8 cellular contexts compared by ENCODE assay signal in the genomic region with DNA sequence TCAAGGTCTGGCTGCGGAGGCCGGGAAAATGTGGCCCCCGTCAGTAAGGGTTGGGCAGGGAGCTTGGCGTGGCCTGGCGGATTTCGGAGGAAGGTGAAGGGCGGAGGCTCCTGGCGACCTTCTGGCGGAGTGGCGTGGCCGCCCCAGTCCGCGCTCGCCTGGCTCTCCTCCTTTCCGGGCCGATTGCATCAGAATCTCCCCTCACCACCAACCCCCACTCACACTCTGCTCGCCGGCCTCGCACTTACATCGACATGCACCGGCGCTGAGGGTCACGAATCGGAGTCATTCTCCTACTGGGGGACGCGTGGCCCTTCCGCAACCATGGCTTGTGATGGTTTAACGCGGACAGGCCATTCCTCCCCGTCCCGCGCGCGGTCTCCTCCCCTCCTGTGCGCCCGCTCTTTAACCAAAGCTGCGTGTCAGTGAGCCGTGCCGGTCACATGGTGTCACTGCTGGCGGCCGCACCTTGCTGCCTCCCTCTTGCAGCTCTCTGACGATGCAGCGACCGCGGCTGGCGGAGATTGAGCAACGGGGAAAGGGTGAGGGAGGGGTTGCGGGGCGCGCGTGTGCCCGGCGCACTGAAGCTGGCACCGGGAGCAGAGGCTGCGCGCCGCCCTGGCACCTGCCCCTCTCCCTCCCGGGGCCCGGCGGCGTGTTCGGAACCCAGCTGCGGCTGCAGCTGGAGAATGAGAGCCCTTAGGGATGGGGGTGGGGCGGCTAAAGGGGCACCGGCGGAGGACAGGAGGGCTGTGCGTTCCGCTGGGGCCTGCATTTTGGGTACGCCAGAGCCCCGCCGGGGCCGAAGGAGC. TPM values are rescaled to one million over a fixed set of nuclear protein-coding genes. Genes with fewer than 3 reads are reported as not detected.
DNase-seq lines count a peak whose midpoint lies in the region; ATAC-seq and FAIRE-seq lines count a peak whose summit lies in the region.

A gene (minus strand): TSS at position 427 of the 812 bp plus-strand sequence. CDS start 29,243 bp downstream, outside the sequence.

- H3K9me3 Mint-ChIP-seq in activated CD8-positive, alpha-beta T cell treated with anti-CD3 and anti-CD28 coated beads, Interleukin-2, amount 10 ng/mL, durations not matched to agents 7 days and 5 days (ENCODE audit: insufficient read depth) = no peaks in the 10 kb centered on the region
- H3K9me3 Mint-ChIP-seq in effector memory CD8-positive, alpha-beta T cell = no peaks in the 10 kb centered on the region

- FAIRE-seq in GM19239 (lab: Jason Lieb, UNC) = peak; percentile 87

- H3K9ac ChIP-seq in BLaER1 = peak within 1 kb of the TSS; percentile 99

- peak within 1 kb of the TSS; percentile 93 for H3K4me3 ChIP-seq in BLaER1

- H3K36me3 ChIP-seq in BLaER1 = peaks cover 5% of the 10 kb centered on the region; the same call in 1 of the 2 replicates

- H4K20me1 ChIP-seq in BLaER1 = peaks cover 31% of the 10 kb centered on the region

- H3K4me3 Mint-ChIP-seq in activated CD8-positive, alpha-beta T cell treated with anti-CD3 and anti-CD28 coated beads, Interleukin-2, amount 10 ng/mL, durations not matched to agents 7 days and 5 days = no peak within 1 kb of the TSS
- H3K4me3 Mint-ChIP-seq in effector memory CD8-positive, alpha-beta T cell = no peak within 1 kb of the TSS

- no peaks in the 10 kb centered on the region for H3K27me3 ChIP-seq in BLaER1

- CTCF ChIA-PET in activated CD8-positive, alpha-beta T cell treated with anti-CD3 and anti-CD28 coated beads, Interleukin-2, amount 10 ng/mL, durations not matched to agents 7 days and 5 days (lab: Charles Lee) = interaction anchor here (1.2 to 4.2 kb wide), 9 partner anchors 21 to 715 kb away, joined by 3 to 31 read pairs (median 8); no protein-coding TSS in a partner anchor

- peaks cover 39% of the 10 kb centered on the region for H3K4me1 ChIP-seq in BLaER1

- H3K4me2 ChIP-seq in BLaER1 = peak within 1 kb of the TSS; percentile 92

- DNase-seq in GM19239 (ENCODE audit: insufficient read length, low spot score) (peak; percentile 59), NCI-H526 (lab: John Stamatoyannopoulos, UW) (peak; percentile 74 to 90), mesenteric fat pad (ENCODE audit: low spot score) (peak; percentile 93)
- DNase-seq in activated CD8-positive, alpha-beta T cell treated with anti-CD3 and anti-CD28 coated beads, Interleukin-2, amount 10 ng/mL, durations not matched to agents 7 days and 5 days = peak; percentile 93
- peak; percentile 86 to 88 (median 86) for DNase-seq in effector memory CD8-positive, alpha-beta T cell
- peak; percentile 73 to 78 for DNase-seq in stimulated activated CD8-positive, alpha-beta memory T cell treated with anti-CD3 and anti-CD28 coated beads, Interleukin-15, amount 100 ng/mL, for 4 hours (ENCODE audit: low read depth in 2 of 2)

- peak within 1 kb of the TSS; percentile 98 for H3K27ac ChIP-seq in BLaER1

- peaks cover 35% of the 10 kb centered on the region for H3K36me3 Mint-ChIP-seq in activated CD8-positive, alpha-beta T cell treated with anti-CD3 and anti-CD28 coated beads, Interleukin-2, amount 10 ng/mL, durations not matched to agents 7 days and 5 days (ENCODE audit: low read depth)
- H3K36me3 Mint-ChIP-seq in effector memory CD8-positive, alpha-beta T cell (ENCODE audit: insufficient read depth) = peaks cover 10% of the 10 kb centered on the region

- peak; percentile 62 for ATAC-seq in HG03442 (IDR thresholded peaks at IDR 0.05; ENCODE audit: unreplicated experiment)
- ATAC-seq in activated CD8-positive, alpha-beta T cell treated with anti-CD3 and anti-CD28 coated beads, Interleukin-2, amount 10 ng/mL, durations not matched to agents 7 days and 5 days = peak; percentile 73
- peak; percentile 71 for ATAC-seq in effector memory CD8-positive, alpha-beta T cell (replicated peaks)

- H3K9me3 ChIP-seq in BLaER1 = no peaks in the 10 kb centered on the region

- H3K4me1 Mint-ChIP-seq in activated CD8-positive, alpha-beta T cell treated with anti-CD3 and anti-CD28 coated beads, Interleukin-2, amount 10 ng/mL, durations not matched to agents 7 days and 5 days (ENCODE audit: low read depth) = peaks cover 31% of the 10 kb centered on the region
- peaks cover 17 to 26% of the 10 kb centered on the region in 2 donors for H3K4me1 Mint-ChIP-seq in effector memory CD8-positive, alpha-beta T cell (ENCODE audit: low read depth in 2 of 2)

- POLR2A ChIA-PET in activated CD8-positive, alpha-beta T cell treated with anti-CD3 and anti-CD28 coated beads, Interleukin-2, amount 10 ng/mL, durations not matched to agents 7 days and 5 days (lab: Charles Lee) = interaction anchor here (0.7 to 4.8 kb wide), 36 partner anchors 9 to 1008 kb away, joined by 3 to 345 read pairs (median 7); a partner anchor contains a TSS

- H3K27ac Mint-ChIP-seq in activated CD8-positive, alpha-beta T cell treated with anti-CD3 and anti-CD28 coated beads, Interleukin-2, amount 10 ng/mL, durations not matched to agents 7 days and 5 days = no peak within 1 kb of the TSS
- no peak within 1 kb of the TSS for H3K27ac Mint-ChIP-seq in effector memory CD8-positive, alpha-beta T cell

- H3K27me3 Mint-ChIP-seq in activated CD8-positive, alpha-beta T cell treated with anti-CD3 and anti-CD28 coated beads, Interleukin-2, amount 10 ng/mL, durations not matched to agents 7 days and 5 days (ENCODE audit: low read depth) = no peaks in the 10 kb centered on the region
- H3K27me3 Mint-ChIP-seq in effector memory CD8-positive, alpha-beta T cell = no peaks in the 10 kb centered on the region

RNA-seq across cellular contexts. Expression of the gene that starts here (rescaled TPM):
- 100 to 1,000 TPM; 162 to 168 TPM for total RNA-seq in activated CD8-positive, alpha-beta T cell treated with anti-CD3 and anti-CD28 coated beads, Interleukin-2, amount 10 ng/mL, durations not matched to agents 7 days and 5 days
- 15.9 TPM for total RNA-seq in mesenteric fat pad

Comparison
In these comparisons a context has a peak if more than half of its experiments do, and no peak if none do; other contexts are left out.
1. Peak in every context shown above with its lines: DNase-seq, ATAC-seq, H3K4me3 ChIP-seq and H3K27ac ChIP-seq.